ENCODE assay signal across 11 cellular contexts in genomic region chr10:124125305-124126116, GRCh38. TPM values are rescaled to one million over a fixed set of nuclear protein-coding genes. Genes with fewer than 3 reads are reported as not detected.
DNase-seq lines count a peak whose midpoint lies in the region; FAIRE-seq and TF ChIP-seq lines count a peak whose summit lies in the region.
"Had no signal": no experiment of that assay in that cellular context is flagged by ENCODE, and none has a peak within 500 bp of the region (broad histone marks: within the 10 kb centered on the region; RNA-seq: fewer than 3 reads in every experiment).

No MANE protein-coding gene starts in this region.

- H3K9me3 ChIP-seq in esophagus squamous epithelium (no peaks in the 10 kb centered on the region), small intestine (ENCODE audit: control insufficient read depth, low read depth) (no peaks in the 10 kb centered on the region)

- no peak overlapping the region for H3K4me3 Mint-ChIP-seq in activated CD4-positive, alpha-beta memory T cell treated with anti-CD3 and anti-CD28 coated beads for 36 hours
- H3K4me3 Mint-ChIP-seq in activated naive CD8-positive, alpha-beta T cell treated with anti-CD3 and anti-CD28 coated beads for 36 hours: no peak overlapping the region

- no peaks in the 10 kb centered on the region for H3K4me1 Mint-ChIP-seq in activated CD4-positive, alpha-beta memory T cell treated with anti-CD3 and anti-CD28 coated beads for 36 hours (ENCODE audit: low read depth)
- no peaks in the 10 kb centered on the region for H3K4me1 Mint-ChIP-seq in activated naive CD8-positive, alpha-beta T cell treated with anti-CD3 and anti-CD28 coated beads for 36 hours

- no peaks in the 10 kb centered on the region for H3K4me1 ChIP-seq in esophagus squamous epithelium
- H3K4me1 ChIP-seq in small intestine (ENCODE audit: control insufficient read depth in 2 of 2, insufficient read depth in 1 of 2, low read depth in 1 of 2, low read length in 1 of 2): no peaks in the 10 kb centered on the region

- H3K27ac Mint-ChIP-seq in activated CD4-positive, alpha-beta memory T cell treated with anti-CD3 and anti-CD28 coated beads for 36 hours: no peak overlapping the region
- H3K27ac Mint-ChIP-seq in activated naive CD8-positive, alpha-beta T cell treated with anti-CD3 and anti-CD28 coated beads for 36 hours: no peak overlapping the region

- no peak for FAIRE-seq in small intestine (lab: Jason Lieb, UNC)

- H3K27me3 ChIP-seq in esophagus squamous epithelium (no peaks in the 10 kb centered on the region), small intestine (ENCODE audit: control insufficient read depth in 2 of 2, insufficient read depth in 2 of 2, low read length in 2 of 2) (no peaks in the 10 kb centered on the region)

- POLR2A ChIA-PET in activated CD4-positive, alpha-beta memory T cell treated with anti-CD3 and anti-CD28 coated beads for 36 hours (lab: Charles Lee): no interaction called here

- 69 to 81% methylated on average over 7 to 8 of the region's 10 CpGs for WGBS in esophagus squamous epithelium, 2 donors
- 60 to 67% (median 62%) methylated on average over 10 of the region's 10 CpGs for WGBS in small intestine, 3 donors

- DNase-seq in NCI-H82 (lab: John Stamatoyannopoulos, UW) (peak; percentile 3), NCI-H82 treated with DMSO at 0.1 percent for 48 hours (lab: John Stamatoyannopoulos, UW; ENCODE audit: unreplicated experiment) (no peak), OCI-M1 (lab: John Stamatoyannopoulos, UW) (peak; percentile 9), esophagus squamous epithelium (lab: John Stamatoyannopoulos, UW) (no peak), small intestine (peak; percentile 5), GOT3 (lab: John Stamatoyannopoulos, UW) (no peak)
- DNase-seq in activated CD4-positive, alpha-beta memory T cell treated with anti-CD3 and anti-CD28 coated beads for 36 hours: no peak
- no peak for DNase-seq in activated naive CD8-positive, alpha-beta T cell treated with anti-CD3 and anti-CD28 coated beads for 36 hours
- DNase-seq: activated naive CD4-positive, alpha-beta T cell treated with Interleukin-2 at 50 U/mL for 16 hours; COR-L47 had no signal

- no peaks in the 10 kb centered on the region for H3K27me3 Mint-ChIP-seq in activated CD4-positive, alpha-beta memory T cell treated with anti-CD3 and anti-CD28 coated beads for 36 hours
- peaks cover 1% of the 10 kb centered on the region for H3K27me3 Mint-ChIP-seq in activated naive CD8-positive, alpha-beta T cell treated with anti-CD3 and anti-CD28 coated beads for 36 hours

- no peaks in the 10 kb centered on the region for H3K36me3 Mint-ChIP-seq in activated CD4-positive, alpha-beta memory T cell treated with anti-CD3 and anti-CD28 coated beads for 36 hours
- no peaks in the 10 kb centered on the region for H3K36me3 Mint-ChIP-seq in activated naive CD8-positive, alpha-beta T cell treated with anti-CD3 and anti-CD28 coated beads for 36 hours

- no peaks in the 10 kb centered on the region for H3K9me3 Mint-ChIP-seq in activated CD4-positive, alpha-beta memory T cell treated with anti-CD3 and anti-CD28 coated beads for 36 hours
- H3K9me3 Mint-ChIP-seq in activated naive CD8-positive, alpha-beta T cell treated with anti-CD3 and anti-CD28 coated beads for 36 hours: no peaks in the 10 kb centered on the region

- H3K27ac ChIP-seq in esophagus squamous epithelium: no peak overlapping the region
- no peak overlapping the region for H3K27ac ChIP-seq in small intestine (ENCODE audit: low read depth in 1 of 2, low read length in 1 of 2)

- CTCF ChIA-PET in activated CD4-positive, alpha-beta memory T cell treated with anti-CD3 and anti-CD28 coated beads for 36 hours (lab: Charles Lee): interaction anchor here (1.4 kb wide), 1 partner anchor 131 kb away, joined by 5 read pairs; no protein-coding TSS in a partner anchor

- peak in 4 of 6 experiments; percentile 22 to 45 (median 30) for TF ChIP-seq CTCF in esophagus squamous epithelium (IDR thresholded peaks at IDR 0.05)

- intact Hi-C loops in esophagus squamous epithelium (cut with DNase I): no loop called here
- intact Hi-C loops in activated CD4-positive, alpha-beta memory T cell treated with anti-CD3 and anti-CD28 coated beads for 36 hours (cut with micrococcal nuclease): no loop called here

- H3K36me3 ChIP-seq in esophagus squamous epithelium (no peaks in the 10 kb centered on the region), small intestine (ENCODE audit: control insufficient read depth in 2 of 2, insufficient read depth in 2 of 2, low read length in 2 of 2) (no peaks in the 10 kb centered on the region)

- H3K4me3 ChIP-seq in esophagus squamous epithelium (no peak overlapping the region), small intestine (ENCODE audit: low read depth in 1 of 2, low read length in 2 of 2) (no peak overlapping the region)
- H3K4me3 ChIP-seq: lung had no signal

- TF ChIP-seq POLR2A in esophagus squamous epithelium (IDR thresholded peaks at IDR 0.05): no peak

RNA-seq across cellular contexts. Expression of gene CHST15, which starts 32.1 kb away (rescaled TPM):
- total RNA-seq in esophagus squamous epithelium: 10 to 100 TPM in 2 of 4 donors, 1 to 10 TPM in 2; 4.0 to 23.0 (median 13.8) TPM
- polyA plus RNA-seq in small intestine: 1 to 10 TPM in 2 of 3 donors, under 1 TPM in 1; 0.45 to 8.5 (median 3.0) TPM
- under 1 TPM; 0.05 to 0.12 TPM for total RNA-seq in activated CD4-positive, alpha-beta memory T cell treated with anti-CD3 and anti-CD28 coated beads for 36 hours
- under 1 TPM; 0.12 to 0.25 TPM for total RNA-seq in activated naive CD8-positive, alpha-beta T cell treated with anti-CD3 and anti-CD28 coated beads for 36 hours

Comparison
In these comparisons a context has a peak if more than half of its experiments do, and no peak if none do; other contexts are left out.
1. DNase-seq: peak in NCI-H82 (single experiment), OCI-M1 (single experiment) and small intestine (single experiment); none in NCI-H82 treated with DMSO at 0.1 percent for 48 hours (single experiment), esophagus squamous epithelium (single experiment), activated CD4-positive, alpha-beta memory T cell treated with anti-CD3 and anti-CD28 coated beads for 36 hours (single experiment), activated naive CD8-positive, alpha-beta T cell treated with anti-CD3 and anti-CD28 coated beads for 36 hours (single experiment) and GOT3 (single experiment).